Comparison of ENCODE assay signal across 21 cellular contexts in the genomic region with DNA sequence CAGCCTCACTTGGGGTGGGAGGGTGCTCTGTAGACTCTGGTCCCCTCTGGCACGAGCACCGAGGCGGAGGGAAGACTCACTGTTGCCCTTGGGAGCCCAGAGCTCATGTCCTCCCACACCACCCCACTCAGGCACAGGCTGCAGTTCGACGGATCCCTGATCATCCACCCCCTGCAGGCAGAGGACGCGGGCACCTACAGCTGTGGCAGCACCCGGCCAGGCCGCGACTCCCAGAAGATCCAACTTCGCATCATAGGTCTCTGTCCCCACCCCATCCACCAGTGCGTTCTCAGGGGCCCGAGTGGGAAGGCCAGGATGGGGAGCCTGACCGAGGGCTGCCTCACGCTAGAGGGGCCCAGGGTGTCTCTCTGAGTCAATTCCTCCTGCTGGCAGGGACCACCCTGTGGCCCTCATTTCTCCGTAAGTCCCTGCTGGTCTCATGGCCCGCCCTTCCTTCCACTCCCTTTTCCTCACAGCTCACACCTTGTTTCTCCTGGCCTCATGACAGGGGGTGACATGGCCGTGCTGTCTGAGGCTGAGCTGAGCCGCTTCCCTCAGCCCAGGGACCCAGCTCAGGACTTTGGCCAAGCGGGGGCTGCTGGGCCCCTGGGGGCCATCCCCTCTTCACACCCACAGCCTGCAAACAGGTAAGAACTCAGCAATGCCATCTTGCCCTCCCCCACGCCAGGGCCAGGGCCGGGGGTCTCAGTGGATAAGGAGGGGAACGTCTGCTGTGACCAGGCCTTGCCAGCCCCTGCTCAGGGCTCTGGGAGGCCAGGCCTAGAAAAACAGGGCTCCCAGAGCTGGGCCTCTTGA.
"Had no signal": no experiment of that assay in that cellular context is flagged by ENCODE, and none has a peak within 500 bp of the region (broad histone marks: within the 10 kb centered on the region; RNA-seq: fewer than 3 reads in every experiment).

No MANE protein-coding gene starts in this region.

- H3K9me3 ChIP-seq: prostate gland, thoracic aorta, upper lobe of right lung had no signal

- H3K4me3 ChIP-seq: prostate gland, skin epidermis, thoracic aorta, upper lobe of right lung had no signal

- ATAC-seq: activated CD8-positive, alpha-beta T cell treated with anti-CD3 and anti-CD28 coated beads for 36 hours; left lobe of liver; upper lobe of right lung had no signal

- H3K27me3 ChIP-seq: upper lobe of right lung had no signal

- DNase-seq: activated CD4-positive, alpha-beta T cell treated with anti-CD3 and anti-CD28 coated beads for 48 hours; activated CD4-positive, CD25-positive, alpha-beta regulatory T cell; activated CD8-positive, alpha-beta T cell treated with anti-CD3 and anti-CD28 coated beads for 36 hours; activated naive CD4-positive, alpha-beta T cell treated with anti-CD3 and anti-CD28 coated beads for 36 hours; activated T-cell treated with anti-CD3 and anti-CD28 coated beads, Interleukin-2, amount 50 U/mL, for 1 hour; aorta; cortex of kidney; hypothalamus; islet precursor cell; midbrain; right cardiac atrium; stimulated activated CD4-positive, alpha-beta T cell treated with anti-CD3 and anti-CD28 coated beads, Interleukin-15, amount 100 ng/mL, for 24 hours; stimulated activated CD4-positive, alpha-beta T cell treated with anti-CD3 and anti-CD28 coated beads, Interleukin-4, amount 100 ng/mL, for 1 hour; upper lobe of right lung had no signal

- H3K27ac Mint-ChIP-seq: activated CD8-positive, alpha-beta T cell treated with anti-CD3 and anti-CD28 coated beads for 36 hours; activated naive CD4-positive, alpha-beta T cell treated with anti-CD3 and anti-CD28 coated beads for 36 hours; T-helper 2 cell treated with Interferon-gamma antibody and Interleukin-4, amounts not matched to agents 5 μg/mL and 100 μg/mL, for 36 hours had no signal

- H3K27ac ChIP-seq: prostate gland, skin epidermis, thoracic aorta, upper lobe of right lung had no signal

- H3K4me3 Mint-ChIP-seq: activated CD8-positive, alpha-beta T cell treated with anti-CD3 and anti-CD28 coated beads for 36 hours; activated naive CD4-positive, alpha-beta T cell treated with anti-CD3 and anti-CD28 coated beads for 36 hours; T-helper 2 cell treated with Interferon-gamma antibody and Interleukin-4, amounts not matched to agents 5 μg/mL and 100 μg/mL, for 36 hours had no signal

- H3K9me3 Mint-ChIP-seq: activated CD8-positive, alpha-beta T cell treated with anti-CD3 and anti-CD28 coated beads for 36 hours; activated naive CD4-positive, alpha-beta T cell treated with anti-CD3 and anti-CD28 coated beads for 36 hours; T-helper 2 cell treated with Interferon-gamma antibody and Interleukin-4, amounts not matched to agents 5 μg/mL and 100 μg/mL, for 36 hours had no signal

- FAIRE-seq: endometrium, frontal cortex had no signal

- H3K36me3 ChIP-seq: prostate gland, thoracic aorta, upper lobe of right lung had no signal

- H3K4me1 ChIP-seq: prostate gland had no signal
